In genomic region chr17:73595068-73595865, GRCh38 we compare ENCODE assay signal across 8 cellular contexts. TPM values are rescaled to one million over a fixed set of nuclear protein-coding genes. Genes with fewer than 3 reads are reported as not detected.
DNase-seq lines count a peak whose midpoint lies in the region; ATAC-seq and TF ChIP-seq lines count a peak whose summit lies in the region.

No MANE protein-coding gene starts in this region.

- H3K4me1 ChIP-seq in Peyer's patch (peaks cover 0 to 45% (median 18%) of the 10 kb centered on the region in 4 donors), prostate gland (replicated peaks) (no peaks in the 10 kb centered on the region)

- no peaks in the 10 kb centered on the region for H3K36me3 Mint-ChIP-seq in activated CD4-positive, alpha-beta T cell treated with anti-CD3 and anti-CD28 coated beads for 36 hours (ENCODE audit: low read depth)

- no peak overlapping the region for H3K27ac Mint-ChIP-seq in activated CD4-positive, alpha-beta T cell treated with anti-CD3 and anti-CD28 coated beads for 36 hours

- H3K36me3 ChIP-seq in Peyer's patch (no peaks in the 10 kb centered on the region), prostate gland (no peaks in the 10 kb centered on the region)

- no peak overlapping the region for H3K4me3 Mint-ChIP-seq in activated CD4-positive, alpha-beta T cell treated with anti-CD3 and anti-CD28 coated beads for 36 hours

- H3K9me3 ChIP-seq in Peyer's patch (no peaks in the 10 kb centered on the region), prostate gland (no peaks in the 10 kb centered on the region)

- H3K4me3 ChIP-seq in Peyer's patch: no peak overlapping the region
- no peak overlapping the region for H3K4me3 ChIP-seq in epithelial cell of proximal tubule (ENCODE audit: low read depth, low read length)
- H3K4me3 ChIP-seq in prostate gland: no peak overlapping the region

- 74% methylated on average over 11 of the region's 12 CpGs for WGBS in prostate gland

- H3K27me3 Mint-ChIP-seq in activated CD4-positive, alpha-beta T cell treated with anti-CD3 and anti-CD28 coated beads for 36 hours: no peaks in the 10 kb centered on the region

- H3K27me3 ChIP-seq in Peyer's patch (no peaks in the 10 kb centered on the region), prostate gland (replicated peaks; ENCODE audit: insufficient read depth) (no peaks in the 10 kb centered on the region)

- peaks cover 48% of the 10 kb centered on the region for H3K4me1 Mint-ChIP-seq in activated CD4-positive, alpha-beta T cell treated with anti-CD3 and anti-CD28 coated beads for 36 hours

- intact Hi-C loops in activated CD4-positive, alpha-beta T cell treated with anti-CD3 and anti-CD28 coated beads for 36 hours (cut with DNase I, micrococcal nuclease): loop anchor here in 1 of 2 experiments (1.0 kb wide), 1 partner anchor 115 kb away; no protein-coding TSS in a partner anchor
- intact Hi-C loops in prostate gland (cut with DNase I): no loop called here

- H3K9me3 Mint-ChIP-seq in activated CD4-positive, alpha-beta T cell treated with anti-CD3 and anti-CD28 coated beads for 36 hours (ENCODE audit: low read depth): no peaks in the 10 kb centered on the region

- ATAC-seq in activated CD4-positive, alpha-beta T cell treated with anti-CD3 and anti-CD28 coated beads for 36 hours: peak; percentile 36
- ATAC-seq in HG02610 (IDR thresholded peaks at IDR 0.05; ENCODE audit: unreplicated experiment): no peak
- no peak for ATAC-seq in HG02798 (IDR thresholded peaks at IDR 0.05; ENCODE audit: poor library complexity, unreplicated experiment)

- CTCF ChIA-PET in activated CD4-positive, alpha-beta T cell treated with anti-CD3 and anti-CD28 coated beads for 36 hours (lab: Charles Lee): no interaction called here

- POLR2A ChIA-PET in activated CD4-positive, alpha-beta T cell treated with anti-CD3 and anti-CD28 coated beads for 36 hours (lab: Charles Lee): no interaction called here

- TF ChIP-seq CTCF in Peyer's patch (IDR thresholded peaks at IDR 0.05): peak in 5 of 6 experiments; percentile 22 to 42 (median 26)
- peak; percentile 27 for TF ChIP-seq CTCF in epithelial cell of proximal tubule (conservative IDR thresholded peaks at IDR 0.05; ENCODE audit: low read depth, low read length)
- TF ChIP-seq CTCF in prostate gland (IDR thresholded peaks at IDR 0.05): peak in 3 of 4 experiments; percentile 26 to 60 (median 49)

- peak; percentile 70 for DNase-seq in activated CD4-positive, alpha-beta T cell treated with anti-CD3 and anti-CD28 coated beads for 36 hours
- DNase-seq in activated CD4-positive, alpha-beta T cell treated with anti-CD3 and anti-CD28 coated beads, Interleukin-2, amount 50 U/mL, for 4 hours: no peak
- DNase-seq in Peyer's patch (peak in 2 of 3 donors; percentile 57 to 62), epithelial cell of proximal tubule (ENCODE audit: low read depth) (no peak), prostate gland (ENCODE audit: low spot score) (peak; percentile 30), NCI-H2196 (lab: John Stamatoyannopoulos, UW; ENCODE audit: unreplicated experiment) (no peak)

- TF ChIP-seq POLR2A in Peyer's patch (IDR thresholded peaks at IDR 0.05) (no peak), prostate gland (IDR thresholded peaks at IDR 0.05) (no peak)

- H3K27ac ChIP-seq in Peyer's patch: peak overlapping the region in 2 of 4 donors; percentile 27 to 86
- no peak overlapping the region for H3K27ac ChIP-seq in prostate gland

RNA-seq across cellular contexts. Expression of gene SDK2, which starts 49.0 kb away (rescaled TPM):
- under 1 TPM; 0.23 to 0.27 TPM for total RNA-seq in activated CD4-positive, alpha-beta T cell treated with anti-CD3 and anti-CD28 coated beads for 36 hours
- total RNA-seq in Peyer's patch (1 to 10 TPM in 2 of 4 donors, under 1 TPM in 2; 0.18 to 3.3 (median 1.2) TPM), epithelial cell of proximal tubule (0.07 and 0.12 TPM in 2 replicates), prostate gland (10 to 100 TPM; 16.5 to 26.3 TPM)

Comparison
In these comparisons a context has a peak if more than half of its experiments do, and no peak if none do; other contexts are left out.
1. DNase-seq: peak in activated CD4-positive, alpha-beta T cell treated with anti-CD3 and anti-CD28 coated beads for 36 hours (single experiment), Peyer's patch (2 of 3) and prostate gland (single experiment); none in activated CD4-positive, alpha-beta T cell treated with anti-CD3 and anti-CD28 coated beads, Interleukin-2, amount 50 U/mL, for 4 hours (0 of 2), epithelial cell of proximal tubule (single experiment) and NCI-H2196 (single experiment).
2. RNA of gene SDK2, which starts 49.0 kb away (total RNA-seq): 16.5 to 26.3 TPM in prostate gland; 0.18 to 3.3 TPM in Peyer's patch, 0.23 to 0.27 TPM in activated CD4-positive, alpha-beta T cell treated with anti-CD3 and anti-CD28 coated beads for 36 hours and 0.07 to 0.12 TPM in epithelial cell of proximal tubule; every median in the first group is over 4 times any median in the second.
3. Peak in every context shown above with its lines, with median percentiles within 50 percentile points of each other: CTCF ChIP-seq.